12 cellular contexts compared by ENCODE assay signal in the genomic region with DNA sequence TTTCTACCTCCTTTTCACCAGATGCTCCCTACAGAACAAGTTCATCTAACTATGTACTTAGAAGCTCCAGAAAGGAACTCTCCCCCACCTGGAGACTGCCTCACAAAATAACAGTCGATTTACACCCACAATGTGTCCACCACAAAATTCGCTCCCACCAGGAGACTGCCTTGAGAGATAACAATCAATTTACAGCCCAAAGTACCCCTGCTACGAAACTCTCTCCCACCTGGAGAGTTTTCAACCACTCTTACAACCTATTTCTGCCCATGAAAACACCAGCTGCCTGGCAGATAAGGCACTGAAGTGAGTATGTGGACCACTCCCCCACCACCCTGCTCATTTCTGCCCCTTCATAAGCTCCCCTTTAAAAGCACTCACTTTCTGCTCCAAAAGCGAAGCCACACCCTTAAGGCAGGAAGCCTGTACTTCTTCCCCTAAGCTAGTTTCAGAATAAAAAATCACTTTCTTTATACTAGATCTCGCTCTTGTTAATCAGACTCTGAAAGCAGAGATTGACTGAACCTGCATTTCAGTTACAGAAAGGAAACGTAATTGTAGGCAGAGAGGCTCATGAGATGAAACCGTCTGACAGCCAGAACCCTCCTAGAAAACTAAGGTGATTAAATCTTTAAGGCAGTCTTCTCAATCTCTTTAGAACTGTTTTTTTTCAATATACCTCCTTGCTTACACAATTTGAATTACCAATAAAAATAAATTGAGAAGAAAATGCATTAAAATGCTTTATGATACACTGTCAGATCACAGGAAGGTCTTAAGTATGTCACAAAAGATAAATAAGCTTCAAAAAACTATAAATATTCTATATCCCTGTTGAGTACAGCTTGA.
DNase-seq lines count a peak whose midpoint lies in the region; ATAC-seq and TF ChIP-seq lines count a peak whose summit lies in the region.
"Had no signal": no experiment of that assay in that cellular context is flagged by ENCODE, and none has a peak within 500 bp of the region (broad histone marks: within the 10 kb centered on the region; RNA-seq: fewer than 3 reads in every experiment).

No MANE protein-coding gene starts in this region.

- TF ChIP-seq CTCF in tibial artery (IDR thresholded peaks at IDR 0.05), result no peak

- no peaks in the 10 kb centered on the region for H3K27me3 ChIP-seq in tibial artery
- H3K27me3 ChIP-seq: transverse colon had no signal

- peak; percentile 48 for ATAC-seq in GM18861 (IDR thresholded peaks at IDR 0.05; ENCODE audit: unreplicated experiment)
- ATAC-seq in GM21390 (IDR thresholded peaks at IDR 0.05; ENCODE audit: unreplicated experiment), result peak; percentile 85
- peak; percentile 63 for ATAC-seq in HG03460 (IDR thresholded peaks at IDR 0.05; ENCODE audit: unreplicated experiment)
- ATAC-seq in left colon, result peak; percentile 32
- ATAC-seq in GM21447 (IDR thresholded peaks at IDR 0.05; ENCODE audit: unreplicated experiment), result no peak

- DNase-seq in left colon, result no peak
- no peak for DNase-seq in tibial artery
- no peak for DNase-seq in MV-4-11 (lab: John Stamatoyannopoulos, UW)
- DNase-seq in D341Med (ENCODE audit: low spot score), result no peak
- DNase-seq: occipital lobe; stimulated activated CD4-positive, alpha-beta T cell treated with anti-CD3 and anti-CD28 coated beads, Interleukin-4, amount 100 ng/mL, for 24 hours; T-cell; transverse colon had no signal

- H3K4me3 ChIP-seq in tibial artery, result no peak overlapping the region

- no peaks in the 10 kb centered on the region for H3K9me3 ChIP-seq in tibial artery
- H3K9me3 ChIP-seq: transverse colon had no signal

- H3K4me1 ChIP-seq in tibial artery, result no peaks in the 10 kb centered on the region

- intact Hi-C loops in left colon (cut with DNase I, micrococcal nuclease) (no loop called here), tibial artery (cut with DNase I; ENCODE audit: low total_unique reads) (no loop called here)

- no peak overlapping the region for H3K27ac ChIP-seq in tibial artery

- no peaks in the 10 kb centered on the region for H3K36me3 ChIP-seq in tibial artery
- H3K36me3 ChIP-seq: transverse colon had no signal
